In genomic region chr19:41701401-41702075, GRCh38 we compare ENCODE assay signal across 12 cellular contexts. TPM values are rescaled to one million over a fixed set of nuclear protein-coding genes. Genes with fewer than 3 reads are reported as not detected.
DNase-seq lines count a peak whose midpoint lies in the region; ATAC-seq and TF ChIP-seq lines count a peak whose summit lies in the region.
"Had no signal": no experiment of that assay in that cellular context is flagged by ENCODE, and none has a peak within 500 bp of the region (broad histone marks: within the 10 kb centered on the region; RNA-seq: fewer than 3 reads in every experiment).

No MANE protein-coding gene starts in this region.

- peaks cover 4% of the 10 kb centered on the region for H3K4me1 Mint-ChIP-seq in endothelial cell (ENCODE audit: unreplicated experiment)

- in situ Hi-C loops in gastrocnemius medialis (cut with MboI; ENCODE audit: low sequenced_read_pairs in 4 of 4) = no loop called here

- no peaks in the 10 kb centered on the region for H3K4me1 ChIP-seq in gastrocnemius medialis

- no peak for TF ChIP-seq CTCF in endothelial cell (IDR thresholded peaks at IDR 0.05; ENCODE audit: unreplicated experiment)
- no peak for TF ChIP-seq CTCF in gastrocnemius medialis (IDR thresholded peaks at IDR 0.05 in 4 of 5, conservative IDR thresholded peaks at IDR 0.05 in 1 of 5)

- no peak overlapping the region for H3K27ac Mint-ChIP-seq in endothelial cell (ENCODE audit: unreplicated experiment)

- no peak overlapping the region for H3K27ac ChIP-seq in gastrocnemius medialis

- ATAC-seq in gastrocnemius medialis (no peak), HG03039 (IDR thresholded peaks at IDR 0.05; ENCODE audit: unreplicated experiment) (no peak)

- peaks cover 7% of the 10 kb centered on the region for H3K27me3 Mint-ChIP-seq in endothelial cell (ENCODE audit: unreplicated experiment)

- peaks cover 0 to 2% (median 0%) of the 10 kb centered on the region in 3 donors for H3K27me3 ChIP-seq in gastrocnemius medialis

- no peaks in the 10 kb centered on the region for H3K36me3 ChIP-seq in gastrocnemius medialis

- DNase-seq in AML-193 (lab: John Stamatoyannopoulos, UW) (peak; percentile 21 to 41), ELF-1 (ENCODE audit: low read depth, low spot score) (peak; percentile 4), NCI-H2196 (lab: John Stamatoyannopoulos, UW; ENCODE audit: unreplicated experiment) (peak; percentile 62), endothelial cell (ENCODE audit: low spot score) (peak; percentile 53), gastrocnemius medialis (no peak), NCI-H128 (lab: John Stamatoyannopoulos, UW; ENCODE audit: unreplicated experiment) (no peak)
- DNase-seq in effector CD4-positive, alpha-beta T cell = no peak
- DNase-seq: effector memory CD4-positive, alpha-beta T cell; NCI-H2171 had no signal

- H3K9me3 ChIP-seq in gastrocnemius medialis = no peaks in the 10 kb centered on the region

- H3K4me3 ChIP-seq in gastrocnemius medialis = no peak overlapping the region

- no peaks in the 10 kb centered on the region for H3K9me3 Mint-ChIP-seq in endothelial cell (ENCODE audit: unreplicated experiment)

- intact Hi-C loops in gastrocnemius medialis (cut with DNase I; ENCODE audit: low total_unique reads) = no loop called here

- no peaks in the 10 kb centered on the region for H3K36me3 Mint-ChIP-seq in endothelial cell (ENCODE audit: low read depth, unreplicated experiment)

- no peak overlapping the region for H3K4me3 Mint-ChIP-seq in endothelial cell (ENCODE audit: unreplicated experiment)

- no peak for TF ChIP-seq POLR2A in gastrocnemius medialis (IDR thresholded peaks at IDR 0.05)

RNA-seq across cellular contexts. Expression of gene CEACAM5, which starts 6.9 kb away (rescaled TPM):
- total RNA-seq in endothelial cell (ENCODE audit: unreplicated experiment) = not detected
- 1 to 10 TPM in 1 of 4 donors, not detected in 3; 5.0 TPM for total RNA-seq in gastrocnemius medialis
- total RNA-seq: activated CD8-positive, alpha-beta memory T cell treated with anti-CD3 and anti-CD28 coated beads for 36 hours; urinary bladder had no signal

RNA-seq across cellular contexts. Expression of gene CEACAM7, which starts 13.5 kb away (rescaled TPM):
- not detected for total RNA-seq in endothelial cell (ENCODE audit: unreplicated experiment)
- total RNA-seq in gastrocnemius medialis = 1 to 10 TPM in 1 of 4 donors, not detected in 3; 5.7 TPM
- total RNA-seq: activated CD8-positive, alpha-beta memory T cell treated with anti-CD3 and anti-CD28 coated beads for 36 hours; urinary bladder had no signal

RNA-seq across cellular contexts. Expression of gene CEACAM6, which starts 53.8 kb away (rescaled TPM):
- total RNA-seq in endothelial cell (ENCODE audit: unreplicated experiment) (not detected), gastrocnemius medialis (under 1 TPM in 1 of 4 donors, not detected in 3; 0.53 TPM)
- total RNA-seq: activated CD8-positive, alpha-beta memory T cell treated with anti-CD3 and anti-CD28 coated beads for 36 hours had no signal

Comparison
In these comparisons a context has a peak if more than half of its experiments do, and no peak if none do; other contexts are left out.
1. DNase-seq: peak in AML-193 (2 of 2), ELF-1 (single experiment), NCI-H2196 (single experiment) and endothelial cell (single experiment); none in gastrocnemius medialis (0 of 2), effector CD4-positive, alpha-beta T cell (single experiment) and NCI-H128 (single experiment).